14 cellular contexts compared by ENCODE assay signal in genomic region chr2:101430161-101430560, GRCh38.
DNase-seq lines count a peak whose midpoint lies in the region; ATAC-seq and TF ChIP-seq lines count a peak whose summit lies in the region.
"Had no signal": no experiment of that assay in that cellular context is flagged by ENCODE, and none has a peak within 500 bp of the region (broad histone marks: within the 10 kb centered on the region; RNA-seq: fewer than 3 reads in every experiment).

No MANE protein-coding gene starts in this region.

- no peak for ATAC-seq in GM21447 (IDR thresholded peaks at IDR 0.05; ENCODE audit: unreplicated experiment)

- no peak for TF ChIP-seq CTCF in AG10803 (conservative IDR thresholded peaks at IDR 0.05; ENCODE audit: low read length)

- no peak overlapping the region for H3K4me3 ChIP-seq in AG10803 (ENCODE audit: low read length)
- H3K4me3 ChIP-seq: BLaER1 had no signal

- DNase-seq in AG10803 (ENCODE audit: low read depth) (peak; percentile 82), GM04503 (ENCODE audit: low read depth) (peak; percentile 50), NCI-H82 treated with DMSO at 0.1 percent for 48 hours (lab: John Stamatoyannopoulos, UW; ENCODE audit: unreplicated experiment) (peak; percentile 20), islet precursor cell (peak; percentile 13), DMS79 (lab: John Stamatoyannopoulos, UW) (no peak), MV-4-11 (lab: John Stamatoyannopoulos, UW) (no peak)
- DNase-seq: 8988T; Caco-2; CD8-positive, alpha-beta memory T cell; DMS53; IMR-90; KBM-7 had no signal

Comparison
In these comparisons a context has a peak if more than half of its experiments do, and no peak if none do; other contexts are left out.
1. DNase-seq: peak in AG10803 (single experiment), GM04503 (single experiment), NCI-H82 treated with DMSO at 0.1 percent for 48 hours (single experiment) and islet precursor cell (single experiment); none in DMS79 (single experiment) and MV-4-11 (single experiment).